ENCODE assay signal across 9 cellular contexts in genomic region chr16:681746-682427, GRCh38. TPM values are rescaled to one million over a fixed set of nuclear protein-coding genes. Genes with fewer than 3 reads are reported as not detected.
DNase-seq lines count a peak whose midpoint lies in the region; ATAC-seq and TF ChIP-seq lines count a peak whose summit lies in the region.
"Had no signal": no experiment of that assay in that cellular context is flagged by ENCODE, and none has a peak within 500 bp of the region (broad histone marks: within the 10 kb centered on the region; RNA-seq: fewer than 3 reads in every experiment).

No MANE protein-coding gene starts in this region.

- H3K9me3 ChIP-seq in HEK293 (ENCODE audit: control insufficient read depth, insufficient read depth, low read depth, low read length) (no peaks in the 10 kb centered on the region), right lobe of liver (no peaks in the 10 kb centered on the region), transverse colon (no peaks in the 10 kb centered on the region)
- H3K9me3 ChIP-seq: esophagus squamous epithelium had no signal

- peak overlapping the region; percentile 71 to 94 for H3K27ac Mint-ChIP-seq in activated naive CD4-positive, alpha-beta T cell treated with anti-CD3 and anti-CD28 coated beads, Interleukin-2, amount 50 U/mL, for 72 hours

- H3K79me2 ChIP-seq in ACC112 (ENCODE audit: control insufficient read depth, insufficient read depth, low read length, unreplicated experiment) = peaks cover 42% of the 10 kb centered on the region

- no peak overlapping the region for H2AFZ ChIP-seq in ACC112 (ENCODE audit: low read length, unreplicated experiment)

- DNase-seq in activated naive CD4-positive, alpha-beta T cell treated with anti-CD3 and anti-CD28 coated beads, Interleukin-2, amount 50 U/mL, for 72 hours (ENCODE audit: low spot score in 2 of 2) = no peak
- DNase-seq in right lobe of liver = no peak
- DNase-seq in stimulated activated CD4-positive, alpha-beta T cell treated with anti-CD3 and anti-CD28 coated beads, Interleukin-12 subunit alpha, Interleukin-12 subunit beta, amount 100 ng/mL, for 4 hours = no peak
- DNase-seq in DMS53 treated with DMSO at 0.1 percent for 48 hours (lab: John Stamatoyannopoulos, UW; ENCODE audit: unreplicated experiment) = no peak
- no peak for DNase-seq in transverse colon
- DNase-seq: esophagus squamous epithelium had no signal

- ATAC-seq in activated naive CD4-positive, alpha-beta T cell treated with anti-CD3 and anti-CD28 coated beads, Interleukin-2, amount 50 U/mL, for 72 hours = no peak
- ATAC-seq in right lobe of liver (no peak), HG03039 (IDR thresholded peaks at IDR 0.05; ENCODE audit: unreplicated experiment) (no peak)

- intact Hi-C loops in right lobe of liver (cut with DNase I) (no loop called here), transverse colon (cut with DNase I; ENCODE audit: low total_unique reads) (no loop called here)

- no peak for TF ChIP-seq CTCF in HEK293 (tag by site-specific recombination; IDR thresholded peaks at IDR 0.05)
- no peak for TF ChIP-seq CTCF in right lobe of liver (IDR thresholded peaks at IDR 0.05)
- TF ChIP-seq CTCF in transverse colon (IDR thresholded peaks at IDR 0.05) = no peak

- H3K36me3 ChIP-seq in ACC112 (ENCODE audit: insufficient read depth, low read length) = peaks cover 25% of the 10 kb centered on the region; the same call in 1 of the 2 replicates
- H3K36me3 ChIP-seq in HEK293 (ENCODE audit: control insufficient read depth in 2 of 2, insufficient read depth in 1 of 2, low read length in 2 of 2) = peaks cover 3 to 54% of the 10 kb centered on the region in 2 experiments; a peak in 1 of 3 replicates
- peaks cover 0 to 20% (median 7%) of the 10 kb centered on the region in 4 donors for H3K36me3 ChIP-seq in right lobe of liver
- peaks cover 0 to 9% (median 0%) of the 10 kb centered on the region in 4 donors for H3K36me3 ChIP-seq in transverse colon

- H3K4me3 ChIP-seq in ACC112 (ENCODE audit: low read depth, low read length) (peak overlapping the region; percentile 92), HEK293 (ENCODE audit: low read depth, low read length) (peak overlapping the region; percentile 82), right lobe of liver (peak overlapping the region in 2 of 3 donors; percentile 62 to 77), transverse colon (no peak overlapping the region)

- in situ Hi-C loops in transverse colon (cut with MboI; ENCODE audit: low pct_ligation_motif_present in 1 of 4, low pct_unique_long_range_greater_than_20kb in 1 of 4, low sequenced_read_pairs in 3 of 4) = no loop called here

- POLR2A ChIA-PET in HEK293 (lab: Yijun Ruan, JAX) = interaction anchor here (0.6 to 5.4 kb wide), 7 partner anchors 8 to 130 kb away, joined by 3 to 57 read pairs (median 6); partner anchors contain the start of genes ANTKMT, RHOT2 and WDR24

- no peaks in the 10 kb centered on the region for H3K9me3 Mint-ChIP-seq in activated naive CD4-positive, alpha-beta T cell treated with anti-CD3 and anti-CD28 coated beads, Interleukin-2, amount 50 U/mL, for 72 hours

- H3K4me1 ChIP-seq in ACC112 (ENCODE audit: control insufficient read depth, insufficient read depth, low read length, unreplicated experiment) = peaks cover 24% of the 10 kb centered on the region
- H3K4me1 ChIP-seq in HEK293 (ENCODE audit: control insufficient read depth, insufficient read depth, low read length) = peaks cover 14% of the 10 kb centered on the region; the same call in 1 of the 2 replicates
- H3K4me1 ChIP-seq in right lobe of liver = peaks cover 0 to 41% (median 13%) of the 10 kb centered on the region in 4 donors
- peaks cover 34 to 67% (median 53%) of the 10 kb centered on the region in 4 donors for H3K4me1 ChIP-seq in transverse colon

- H3K36me3 Mint-ChIP-seq in activated naive CD4-positive, alpha-beta T cell treated with anti-CD3 and anti-CD28 coated beads, Interleukin-2, amount 50 U/mL, for 72 hours = peaks cover 5 to 22% of the 10 kb centered on the region in 2 donors

- CTCF ChIA-PET in HEK293 (lab: Yijun Ruan, JAX) = interaction anchor here (0.6 to 1.1 kb wide), 5 partner anchors 14 to 376 kb away, joined by 3 to 5 read pairs (median 3); no protein-coding TSS in a partner anchor

- TF ChIP-seq EP300 in transverse colon (IDR thresholded peaks at IDR 0.05; ENCODE audit: low read depth) = no peak

- 42% methylated on average over 8 of the region's 28 CpGs for WGBS in right lobe of liver (ENCODE audit: insufficient coverage, low coverage, low lambda C conversion rate, missing lambda C conversion rate)
- 77% methylated on average over 28 of the region's 28 CpGs; no CpG with 5 or more reads in 1 of the 2 donors for WGBS in transverse colon (ENCODE audit: low coverage in 1 of 2), 2 donors

- H3K27me3 ChIP-seq in ACC112 (ENCODE audit: insufficient read depth, low read length) = no peaks in the 10 kb centered on the region
- no peaks in the 10 kb centered on the region for H3K27me3 ChIP-seq in right lobe of liver
- H3K27me3 ChIP-seq in transverse colon = no peaks in the 10 kb centered on the region

- no peak for TF ChIP-seq POLR2A in right lobe of liver (IDR thresholded peaks at IDR 0.05)
- TF ChIP-seq POLR2A in transverse colon (IDR thresholded peaks at IDR 0.05) = no peak

- H3K27ac ChIP-seq in ACC112 (ENCODE audit: low read depth, low read length) = no peak overlapping the region
- H3K27ac ChIP-seq in HEK293 (ENCODE audit: extremely low read depth, low read depth, low read length) = peak overlapping the region; percentile 97
- H3K27ac ChIP-seq in right lobe of liver = no peak overlapping the region
- H3K27ac ChIP-seq in transverse colon = no peak overlapping the region

TF ChIP-seq in HEK293, 187 proteins besides CTCF, POLR2A, EP300 and RAD21 (continues in another document):
- 0 out of 2 replicates have a peak, but pooled peaks have one; percentile 58 for TF ChIP-seq ZNF2 (tag by site-specific recombination; IDR thresholded peaks at IDR 0.05)
- no peak for TF ChIP-seq ZNF792 (tag by site-specific recombination; IDR thresholded peaks at IDR 0.05)
- TF ChIP-seq ZNF610 (tag by site-specific recombination; IDR thresholded peaks at IDR 0.05; ENCODE audit: borderline replicate concordance) = no peak
- TF ChIP-seq KLF9 (tag by site-specific recombination; IDR thresholded peaks at IDR 0.05; ENCODE audit: low read depth) = 0 out of 2 replicates have a peak, but pooled peaks have one; percentile 38
- no peak for TF ChIP-seq ZBTB6 (tag by site-specific recombination; IDR thresholded peaks at IDR 0.05)
- TF ChIP-seq ZNF843 (tag by site-specific recombination; IDR thresholded peaks at IDR 0.05) = no peak; the same call in 1 of the 2 replicates
- TF ChIP-seq REPIN1 (tag by site-specific recombination; IDR thresholded peaks at IDR 0.05; ENCODE audit: low read depth) = 0 out of 2 replicates have a peak, but pooled peaks have one; percentile 8
- TF ChIP-seq ZSCAN23 (tag by site-specific recombination; IDR thresholded peaks at IDR 0.05) = no peak; the same call in 1 of the 2 replicates
- TF ChIP-seq INSM2 (tag by site-specific recombination; IDR thresholded peaks at IDR 0.05) = 0 out of 2 replicates have a peak, but pooled peaks have one; percentile 41

RNA-seq across cellular contexts. Expression of gene STUB1, which starts 1.7 kb away (rescaled TPM):
- 10 to 100 TPM; 61.2 to 69.9 TPM for total RNA-seq in activated naive CD4-positive, alpha-beta T cell treated with anti-CD3 and anti-CD28 coated beads, Interleukin-2, amount 50 U/mL, for 72 hours
- total RNA-seq in right lobe of liver (10 to 100 TPM; 37.3 to 69.6 (median 54.3) TPM), transverse colon (100 to 1,000 TPM in 3 of 4 donors, 10 to 100 TPM in 1; 51.9 to 190 (median 134) TPM)

RNA-seq across cellular contexts. Expression of gene JMJD8, which starts 2.2 kb away (rescaled TPM):
- total RNA-seq in activated naive CD4-positive, alpha-beta T cell treated with anti-CD3 and anti-CD28 coated beads, Interleukin-2, amount 50 U/mL, for 72 hours = 10 to 100 TPM; 11.0 to 24.7 TPM
- total RNA-seq in right lobe of liver = 10 to 100 TPM; 26.9 to 68.1 (median 36.9) TPM
- 100 to 1,000 TPM in 1 of 4 donors, 10 to 100 TPM in 3; 40.0 to 261 (median 58.6) TPM for total RNA-seq in transverse colon

RNA-seq across cellular contexts. Expression of gene RHBDL1, which starts 6.4 kb away (rescaled TPM):
- total RNA-seq in activated naive CD4-positive, alpha-beta T cell treated with anti-CD3 and anti-CD28 coated beads, Interleukin-2, amount 50 U/mL, for 72 hours = 1 to 10 TPM; 1.3 to 4.6 TPM
- total RNA-seq in right lobe of liver (1 to 10 TPM in 1 of 6 experiments, under 1 TPM in 5; 0.37 to 1.1 (median 0.60) TPM), transverse colon (10 to 100 TPM in 2 of 4 donors, 1 to 10 TPM in 2; 1.8 to 39.3 (median 8.1) TPM)

RNA-seq across cellular contexts. Expression of gene WDR24, which starts 8.3 kb away (rescaled TPM):
- 10 to 100 TPM; 16.0 to 19.1 TPM for total RNA-seq in activated naive CD4-positive, alpha-beta T cell treated with anti-CD3 and anti-CD28 coated beads, Interleukin-2, amount 50 U/mL, for 72 hours
- total RNA-seq in right lobe of liver (10 to 100 TPM in 1 of 6 experiments, 1 to 10 TPM in 5; 5.5 to 11.7 (median 9.7) TPM), transverse colon (10 to 100 TPM in 2 of 4 donors, 1 to 10 TPM in 2; 3.4 to 15.3 (median 10.0) TPM)

RNA-seq across cellular contexts. Expression of gene RHOT2, which starts 14.0 kb away (rescaled TPM):
- total RNA-seq in activated naive CD4-positive, alpha-beta T cell treated with anti-CD3 and anti-CD28 coated beads, Interleukin-2, amount 50 U/mL, for 72 hours = 100 to 1,000 TPM; 112 to 118 TPM
- total RNA-seq in right lobe of liver = 10 to 100 TPM; 28.5 to 44.8 (median 40.3) TPM
- total RNA-seq in transverse colon = 100 to 1,000 TPM; 133 to 386 (median 259) TPM

Comparison
In these comparisons a context has a peak if more than half of its experiments do, and no peak if none do; other contexts are left out.
1. H3K4me3 ChIP-seq: peak in ACC112 (single experiment), HEK293 (single experiment) and right lobe of liver (2 of 3); none in transverse colon (0 of 4).